In the genomic region with DNA sequence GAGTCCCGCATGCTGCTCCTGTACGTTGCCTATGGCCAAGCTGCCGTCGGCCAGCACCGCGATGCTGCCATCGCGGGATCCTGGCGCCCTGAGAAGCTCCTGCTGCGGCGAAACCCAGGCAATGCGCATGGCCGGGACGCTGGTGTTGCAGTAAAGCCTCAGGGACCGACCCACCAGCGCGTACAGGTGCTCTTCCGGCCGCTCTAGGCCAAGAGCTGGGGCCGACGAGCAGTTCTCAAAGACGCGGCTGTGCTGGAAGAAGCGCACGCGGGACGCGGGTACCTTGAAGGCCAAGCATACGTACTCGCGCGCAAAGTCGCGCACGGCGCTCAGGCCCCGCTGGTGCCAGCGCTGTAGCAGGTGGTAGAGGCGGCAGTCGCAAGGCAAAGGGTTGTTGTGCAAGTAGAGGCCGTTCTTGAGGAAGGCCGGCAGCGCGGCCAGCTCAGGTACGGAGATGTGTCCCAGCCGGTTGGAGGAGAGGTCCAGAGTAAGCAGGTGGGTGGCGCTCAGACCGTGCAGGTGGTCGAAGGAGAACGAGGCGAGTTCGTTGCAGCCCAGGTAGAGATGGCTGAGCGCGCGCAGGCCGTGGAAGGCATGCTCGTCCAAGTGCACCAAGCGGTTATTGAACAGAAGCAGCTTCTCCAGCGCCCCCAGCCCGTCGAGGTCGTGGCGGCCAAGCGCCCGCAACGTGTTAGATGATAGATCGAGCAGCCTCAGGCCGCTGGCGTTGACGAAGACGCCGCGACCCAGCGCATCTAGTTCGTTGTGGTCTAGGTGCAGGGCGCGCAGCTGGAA, we compare ENCODE assay signal across 8 cellular contexts. TPM values are rescaled to one million over a fixed set of nuclear protein-coding genes. Genes with fewer than 3 reads are reported as not detected.
DNase-seq lines count a peak whose midpoint lies in the region; ATAC-seq and TF ChIP-seq lines count a peak whose summit lies in the region.

No MANE protein-coding gene starts in this region.

- peaks cover 30% of the 10 kb centered on the region for H3K4me1 Mint-ChIP-seq in activated T-cell treated with anti-CD3 and anti-CD28 coated beads, Interleukin-2, amount 50 U/mL, for 4 hours (ENCODE audit: low read depth)

- WGBS in liver, result 57% methylated on average over 77 of the region's 77 CpGs

- no peak overlapping the region for H3K9ac ChIP-seq in liver (ENCODE audit: low read depth in 1 of 2, low read length in 2 of 2)

- H3K27me3 ChIP-seq in liver (ENCODE audit: control insufficient read depth in 4 of 4, insufficient read depth in 4 of 4, low read length in 3 of 4) (no peaks in the 10 kb centered on the region), tibial artery (no peaks in the 10 kb centered on the region)

- DNase-seq in activated T-cell treated with anti-CD3 and anti-CD28 coated beads, Interleukin-2, amount 50 U/mL, for 4 hours, result no peak
- DNase-seq in activated T-cell treated with anti-CD3 and anti-CD28 coated beads, Interleukin-2, amount 50 U/mL, for 1 hour, result no peak
- DNase-seq in astrocyte of the spinal cord (ENCODE audit: low read depth, low spot score) (peak; percentile 23), tibial artery (peak in 1 of 2 donors; percentile 64), NCI-H1694 treated with DMSO at 0.1 percent for 48 hours (lab: John Stamatoyannopoulos, UW) (no peak)

- H3K36me3 Mint-ChIP-seq in activated T-cell treated with anti-CD3 and anti-CD28 coated beads, Interleukin-2, amount 50 U/mL, for 4 hours (ENCODE audit: insufficient read depth), result peaks cover 12% of the 10 kb centered on the region

- H3K4me1 ChIP-seq in liver (ENCODE audit: control insufficient read depth in 4 of 4, insufficient read depth in 4 of 4, low read length in 3 of 4), result peaks cover 4 to 29% (median 18%) of the 10 kb centered on the region in 4 donors
- peaks cover 0 to 35% (median 29%) of the 10 kb centered on the region in 4 donors for H3K4me1 ChIP-seq in tibial artery

- TF ChIP-seq CTCF in astrocyte of the spinal cord (IDR thresholded peaks at IDR 0.05; ENCODE audit: low read depth, low read length) (no peak), liver (IDR thresholded peaks at IDR 0.05; ENCODE audit: low read depth, low read length, missing input control) (no peak), tibial artery (IDR thresholded peaks at IDR 0.05) (no peak)

- peaks cover 6 to 56% (median 20%) of the 10 kb centered on the region in 4 donors for H3K36me3 ChIP-seq in liver (ENCODE audit: control insufficient read depth in 4 of 4, insufficient read depth in 3 of 4, low read depth in 1 of 4, low read length in 3 of 4)
- peaks cover 0 to 55% (median 33%) of the 10 kb centered on the region in 3 donors for H3K36me3 ChIP-seq in tibial artery

- no peaks in the 10 kb centered on the region for H3K27me3 Mint-ChIP-seq in activated T-cell treated with anti-CD3 and anti-CD28 coated beads, Interleukin-2, amount 50 U/mL, for 4 hours (ENCODE audit: low read depth)

- no peak for ATAC-seq in activated T-cell treated with anti-CD3 and anti-CD28 coated beads, Interleukin-2, amount 50 U/mL, for 4 hours
- ATAC-seq in GM19035 (IDR thresholded peaks at IDR 0.05; ENCODE audit: unreplicated experiment) (no peak), GM21526 (IDR thresholded peaks at IDR 0.05; ENCODE audit: low FRiP score, unreplicated experiment) (no peak)

- in situ Hi-C loops in astrocyte of the spinal cord (cut with HindIII; ENCODE audit: low sequenced_read_pairs), result no loop called here

- no peaks in the 10 kb centered on the region for H3K9me3 ChIP-seq in liver (ENCODE audit: control insufficient read depth in 4 of 4, low read length in 3 of 4)
- no peaks in the 10 kb centered on the region for H3K9me3 ChIP-seq in tibial artery

- H3K27ac ChIP-seq in liver (ENCODE audit: low read depth in 1 of 2, low read length in 2 of 2) (no peak overlapping the region), tibial artery (no peak overlapping the region)

- intact Hi-C loops in tibial artery (cut with DNase I; ENCODE audit: low total_unique reads), result no loop called here

- no peaks in the 10 kb centered on the region for H3K9me3 Mint-ChIP-seq in activated T-cell treated with anti-CD3 and anti-CD28 coated beads, Interleukin-2, amount 50 U/mL, for 4 hours

- no peak for TF ChIP-seq RAD21 in liver (IDR thresholded peaks at IDR 0.05)

- H3K4me3 ChIP-seq in astrocyte of the spinal cord (ENCODE audit: low read depth, low read length), result peak overlapping the region; percentile 46
- peak overlapping the region in 1 of 3 donors; percentile 6 for H3K4me3 ChIP-seq in liver (ENCODE audit: low read depth in 1 of 3, low read length in 3 of 3)
- H3K4me3 ChIP-seq in tibial artery, result peak overlapping the region; percentile 53 to 64

- H3K4me3 Mint-ChIP-seq in activated T-cell treated with anti-CD3 and anti-CD28 coated beads, Interleukin-2, amount 50 U/mL, for 4 hours, result peak overlapping the region; percentile 82

TF ChIP-seq in liver, 16 proteins besides CTCF, POLR2A, EP300 and RAD21:
- peak; percentile 9 for TF ChIP-seq FOXA1 (IDR thresholded peaks at IDR 0.05)
- TF ChIP-seq HNF4A (conservative IDR thresholded peaks at IDR 0.05), result no peak
- TF ChIP-seq, protein P1, sequence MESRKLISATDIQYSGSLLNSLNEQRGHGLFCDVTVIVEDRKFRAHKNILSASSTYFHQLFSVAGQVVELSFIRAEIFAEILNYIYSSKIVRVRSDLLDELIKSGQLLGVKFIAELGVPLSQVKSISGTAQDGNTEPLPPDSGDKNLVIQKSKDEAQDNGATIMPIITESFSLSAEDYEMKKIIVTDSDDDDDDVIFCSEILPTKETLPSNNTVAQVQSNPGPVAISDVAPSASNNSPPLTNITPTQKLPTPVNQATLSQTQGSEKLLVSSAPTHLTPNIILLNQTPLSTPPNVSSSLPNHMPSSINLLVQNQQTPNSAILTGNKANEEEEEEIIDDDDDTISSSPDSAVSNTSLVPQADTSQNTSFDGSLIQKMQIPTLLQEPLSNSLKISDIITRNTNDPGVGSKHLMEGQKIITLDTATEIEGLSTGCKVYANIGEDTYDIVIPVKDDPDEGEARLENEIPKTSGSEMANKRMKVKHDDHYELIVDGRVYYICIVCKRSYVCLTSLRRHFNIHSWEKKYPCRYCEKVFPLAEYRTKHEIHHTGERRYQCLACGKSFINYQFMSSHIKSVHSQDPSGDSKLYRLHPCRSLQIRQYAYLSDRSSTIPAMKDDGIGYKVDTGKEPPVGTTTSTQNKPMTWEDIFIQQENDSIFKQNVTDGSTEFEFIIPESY (IDR thresholded peaks at IDR 0.05), result no peak

RNA-seq across cellular contexts. Expression of a gene that starts 0.9 kb away (rescaled TPM):
- total RNA-seq in activated T-cell treated with anti-CD3 and anti-CD28 coated beads, Interleukin-2, amount 50 U/mL, for 4 hours, result under 1 TPM in 1 of 3 donors, not detected in 2; 0.11 TPM
- not detected for total RNA-seq in liver
- 1 to 10 TPM in 1 of 2 donors, under 1 TPM in 1; 0.11 to 1.1 TPM for polyA plus RNA-seq in liver

RNA-seq across cellular contexts. Expression of a gene that starts 5.1 kb away (rescaled TPM):
- total RNA-seq in activated T-cell treated with anti-CD3 and anti-CD28 coated beads, Interleukin-2, amount 50 U/mL, for 4 hours, result 10 to 100 TPM; 67.0 to 71.8 (median 67.4) TPM
- total RNA-seq in liver, result 10 to 100 TPM; 12.6 to 57.7 TPM
- 10 to 100 TPM; 13.4 to 57.8 TPM for polyA plus RNA-seq in liver

RNA-seq across cellular contexts. Expression of a gene that starts 29.3 kb away (rescaled TPM):
- 10 to 100 TPM; 34.0 to 41.4 (median 35.4) TPM for total RNA-seq in activated T-cell treated with anti-CD3 and anti-CD28 coated beads, Interleukin-2, amount 50 U/mL, for 4 hours
- total RNA-seq in liver, result 100 to 1,000 TPM in 1 of 2 donors, 10 to 100 TPM in 1; 44.0 to 104 TPM
- polyA plus RNA-seq in liver, result 10 to 100 TPM; 34.3 to 36.4 TPM

RNA-seq across cellular contexts. Expression of a gene that starts 29.3 kb away (rescaled TPM):
- 1 to 10 TPM; 4.1 to 5.7 (median 4.7) TPM for total RNA-seq in activated T-cell treated with anti-CD3 and anti-CD28 coated beads, Interleukin-2, amount 50 U/mL, for 4 hours
- 100 to 1,000 TPM; 262 to 551 TPM for total RNA-seq in liver
- polyA plus RNA-seq in liver, result 100 to 1,000 TPM; 509 to 634 TPM

RNA-seq across cellular contexts. Expression of a gene that starts 44.5 kb away (rescaled TPM):
- 100 to 1,000 TPM; 129 to 183 (median 171) TPM for total RNA-seq in activated T-cell treated with anti-CD3 and anti-CD28 coated beads, Interleukin-2, amount 50 U/mL, for 4 hours
- total RNA-seq in liver, result 10 to 100 TPM; 91.3 to 94.1 TPM
- polyA plus RNA-seq in liver, result 10 to 100 TPM; 65.1 to 83.8 TPM
